ENCODE assay signal across 8 cellular contexts in genomic region chr11:57798905-57799559, GRCh38. TPM values are rescaled to one million over a fixed set of nuclear protein-coding genes. Genes with fewer than 3 reads are reported as not detected.
A peak's percentile ranks its signal among the peaks of the same experiment; 100 is the strongest.
DNase-seq lines count a peak whose midpoint lies in the region; ATAC-seq lines count a peak whose summit lies in the region.

No MANE protein-coding gene starts in this region.

- H3K36me3 Mint-ChIP-seq in activated naive CD8-positive, alpha-beta T cell treated with anti-CD3 and anti-CD28 coated beads for 36 hours, result peaks cover 4% of the 10 kb centered on the region

- no peaks in the 10 kb centered on the region for H3K9me3 Mint-ChIP-seq in activated naive CD8-positive, alpha-beta T cell treated with anti-CD3 and anti-CD28 coated beads for 36 hours

- H3K27me3 Mint-ChIP-seq in activated naive CD8-positive, alpha-beta T cell treated with anti-CD3 and anti-CD28 coated beads for 36 hours, result no peaks in the 10 kb centered on the region

- H3K27ac Mint-ChIP-seq in activated naive CD8-positive, alpha-beta T cell treated with anti-CD3 and anti-CD28 coated beads for 36 hours, result peak overlapping the region; percentile 76

- no peak for ATAC-seq in GM18858 (IDR thresholded peaks at IDR 0.05; ENCODE audit: unreplicated experiment)

- peaks cover 23% of the 10 kb centered on the region for H3K4me1 Mint-ChIP-seq in activated naive CD8-positive, alpha-beta T cell treated with anti-CD3 and anti-CD28 coated beads for 36 hours

- peak; percentile 41 for DNase-seq in AG08396 (ENCODE audit: low spot score)
- DNase-seq in HT-29 (ENCODE audit: low spot score), result peak; percentile 89
- no peak for DNase-seq in activated naive CD8-positive, alpha-beta T cell treated with anti-CD3 and anti-CD28 coated beads for 36 hours
- DNase-seq in iris pigment epithelial cell (ENCODE audit: low read depth), result peak; percentile 50
- peak; percentile 53 for DNase-seq in stromal cell of bone marrow (ENCODE audit: low read depth)
- no peak for DNase-seq in NCI-H1048 (lab: John Stamatoyannopoulos, UW)
- no peak for DNase-seq in dedifferentiated amniotic fluid mesenchymal stem cell (ENCODE audit: extremely low spot score)

- H3K4me3 Mint-ChIP-seq in activated naive CD8-positive, alpha-beta T cell treated with anti-CD3 and anti-CD28 coated beads for 36 hours, result no peak overlapping the region

RNA-seq across cellular contexts. Expression of gene CTNND1, which starts 37.4 kb away (rescaled TPM):
- total RNA-seq in HT-29 (2014; rRNA removed; shearing (Covaris generic)), result 134 and 185 TPM in 2 replicates
- total RNA-seq in activated naive CD8-positive, alpha-beta T cell treated with anti-CD3 and anti-CD28 coated beads for 36 hours, result 1 to 10 TPM; 6.4 to 8.2 TPM

RNA-seq across cellular contexts. Expression of gene BTBD18, which starts 47.4 kb away (rescaled TPM):
- not detected in 2 replicates for total RNA-seq in HT-29 (2014; rRNA removed; shearing (Covaris generic))
- total RNA-seq in activated naive CD8-positive, alpha-beta T cell treated with anti-CD3 and anti-CD28 coated beads for 36 hours, result not detected

RNA-seq across cellular contexts. Expression of gene SELENOH, which starts 57.7 kb away (rescaled TPM):
- total RNA-seq in HT-29 (2014; rRNA removed; shearing (Covaris generic)), result 352 and 413 TPM in 2 replicates
- 100 to 1,000 TPM; 255 to 290 TPM for total RNA-seq in activated naive CD8-positive, alpha-beta T cell treated with anti-CD3 and anti-CD28 coated beads for 36 hours

Comparison
In these comparisons a context has a peak if more than half of its experiments do, and no peak if none do; other contexts are left out.
1. DNase-seq: peak in AG08396 (single experiment), HT-29 (single experiment), iris pigment epithelial cell (single experiment) and stromal cell of bone marrow (single experiment); none in activated naive CD8-positive, alpha-beta T cell treated with anti-CD3 and anti-CD28 coated beads for 36 hours (single experiment), NCI-H1048 (single experiment) and dedifferentiated amniotic fluid mesenchymal stem cell (single experiment).
2. RNA of gene CTNND1, which starts 37.4 kb away (total RNA-seq): 134 to 185 TPM in HT-29; 6.4 to 8.2 TPM in activated naive CD8-positive, alpha-beta T cell treated with anti-CD3 and anti-CD28 coated beads for 36 hours; every median in the first group is over 10 times any median in the second.